Comparison of ENCODE assay signal across 8 cellular contexts in the genomic region with DNA sequence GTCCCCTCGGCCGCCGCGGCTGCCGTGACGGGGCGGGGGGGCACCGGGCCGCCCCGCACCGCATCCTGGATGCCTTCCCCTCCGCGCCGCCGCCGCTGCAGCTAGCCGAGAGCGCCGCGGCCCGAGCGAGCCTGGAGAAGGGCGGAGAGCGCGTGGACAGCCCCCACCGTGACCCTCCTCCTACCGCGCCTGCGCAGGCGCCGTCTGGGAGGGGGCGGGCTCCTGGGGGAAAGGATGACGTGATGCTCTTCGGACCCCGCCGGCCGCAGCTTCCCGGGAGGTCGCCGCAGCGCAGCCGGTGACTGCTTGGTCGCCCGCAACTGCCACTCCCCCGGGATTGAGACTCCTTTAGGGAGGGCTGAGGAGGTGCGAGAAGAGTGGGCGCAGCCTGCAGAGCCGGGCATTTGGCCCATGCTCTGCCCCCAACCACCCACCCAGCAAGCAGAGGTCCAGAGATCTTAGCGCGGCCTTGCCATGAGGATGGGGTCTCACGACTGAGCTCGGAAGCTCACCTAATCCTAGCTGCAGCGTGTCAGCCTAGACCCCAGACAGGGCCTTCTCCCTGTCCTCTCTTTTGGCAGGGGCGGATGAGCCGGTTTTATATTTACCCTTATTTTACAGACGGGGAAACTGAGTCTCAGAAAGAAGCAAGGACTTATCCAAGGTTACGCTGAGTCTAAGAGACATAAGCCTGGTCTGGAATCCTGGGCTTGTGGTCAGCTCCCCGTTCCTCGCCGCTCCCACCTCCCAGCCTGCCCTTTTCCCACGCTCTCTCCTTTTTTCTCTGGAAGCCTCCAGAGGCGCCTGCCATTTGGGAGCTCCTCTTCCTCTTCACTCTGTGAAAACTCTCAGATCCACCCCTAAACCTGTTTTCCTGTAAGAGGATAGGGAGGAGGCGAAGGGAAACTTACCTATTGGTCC. TPM values are rescaled to one million over a fixed set of nuclear protein-coding genes. Genes with fewer than 3 reads are reported as not detected.
DNase-seq lines count a peak whose midpoint lies in the region; ATAC-seq and TF ChIP-seq lines count a peak whose summit lies in the region.

A gene (minus strand): TSS at position 140 of the 921 bp plus-strand sequence. CDS start 281 bp downstream, outside the sequence.

- peak within 1 kb of the TSS; percentile 74 for H3K4me3 ChIP-seq in GM12865 (ENCODE audit: low read depth, low read length)

- DNase-seq in GM12865 (ENCODE audit: low read depth) (peak; percentile 80), NCI-H446 treated with DMSO at 0.1 percent for 48 hours (lab: John Stamatoyannopoulos, UW) (peak; percentile 75), dedifferentiated amniotic fluid mesenchymal stem cell (ENCODE audit: extremely low spot score) (peak; percentile 76), left lobe of liver (ENCODE audit: low spot score) (peak; percentile 90)
- peak; percentile 48 for DNase-seq in activated CD4-positive, alpha-beta T cell treated with anti-CD3 and anti-CD28 coated beads, Interleukin-2, amount 50 U/mL, for 1 hour
- peak; percentile 61 to 66 for DNase-seq in stimulated activated CD4-positive, alpha-beta T cell treated with anti-CD3 and anti-CD28 coated beads, Interleukin-2, amount 100 ng/mL, for 24 hours

- no peak for TF ChIP-seq CTCF in GM12865 (IDR thresholded peaks at IDR 0.05; ENCODE audit: insufficient read depth, low read depth, low read length, missing control alignments)

- peak; percentile 31 for ATAC-seq in HG03066 (IDR thresholded peaks at IDR 0.05; ENCODE audit: low read depth, unreplicated experiment)
- peak; percentile 93 for ATAC-seq in left lobe of liver
- ATAC-seq in HG02884 (IDR thresholded peaks at IDR 0.05; ENCODE audit: unreplicated experiment): no peak

RNA-seq across cellular contexts. Expression of the gene that starts here (rescaled TPM):
- 15.5 TPM for total RNA-seq in left lobe of liver
